ENCODE assay signal across 25 cellular contexts in genomic region chr6:164207024-164207423, GRCh38.
"Had no signal": no experiment of that assay in that cellular context is flagged by ENCODE, and none has a peak within 500 bp of the region (broad histone marks: within the 10 kb centered on the region; RNA-seq: fewer than 3 reads in every experiment).

No MANE protein-coding gene starts in this region.

- H3K4me3 ChIP-seq: colonic mucosa, heart right ventricle, left lung, lower lobe of right lung, ovary, sigmoid colon, skin epidermis, spleen, thoracic aorta, tibial nerve, upper lobe of right lung, uterus had no signal

- H3K27ac ChIP-seq: colonic mucosa, epithelial cell of prostate, foreskin keratinocyte, heart right ventricle, left lung, lower lobe of right lung, ovary, sigmoid colon, skin epidermis, spleen, thoracic aorta, tibial nerve, upper lobe of right lung, uterus had no signal

- DNase-seq: colonic mucosa; effector CD8-positive, alpha-beta T cell; endodermal cell; foreskin keratinocyte; glutamatergic neuron; heart right ventricle; hippocampal formation; left cardiac atrium; left lung; lower lobe of right lung; natural killer cell; occipital lobe; ovary; posterior cingulate gyrus; retina; sigmoid colon; spleen; stimulated activated naive B cell treated with anti-CD40 and anti-IgM and Interleukin-4, amounts not matched to agents 10 μg/mL and 1 μg/mL and 100 μg/mL, for 72 hours; upper lobe of right lung; uterus had no signal

- H3K4me1 ChIP-seq: colonic mucosa, foreskin keratinocyte, heart right ventricle, left lung, lower lobe of right lung, sigmoid colon, spleen, tibial nerve, upper lobe of right lung, uterus had no signal

- H3K9me3 ChIP-seq: colonic mucosa, left lung, lower lobe of right lung, ovary, thoracic aorta, upper lobe of right lung, uterus had no signal

- ATAC-seq: esophagus mucosa; foreskin keratinocyte; left lung; lower lobe of right lung; natural killer cell; stimulated activated naive B cell treated with anti-CD40 and anti-IgM and Interleukin-4, amounts not matched to agents 10 μg/mL and 1 μg/mL and 100 μg/mL, for 72 hours; upper lobe of right lung had no signal

- H3K27me3 ChIP-seq: colonic mucosa, foreskin keratinocyte, heart right ventricle, left lung, ovary, sigmoid colon, spleen, tibial nerve, upper lobe of right lung, uterus had no signal

- H3K36me3 ChIP-seq: colonic mucosa, heart right ventricle, left lung, lower lobe of right lung, ovary, sigmoid colon, spleen, thoracic aorta, tibial nerve, upper lobe of right lung, uterus had no signal
